In genomic region chr4:187046471-187046870, GRCh38 we compare ENCODE assay signal across 22 cellular contexts.
"Had no signal": no experiment of that assay in that cellular context is flagged by ENCODE, and none has a peak within 500 bp of the region (broad histone marks: within the 10 kb centered on the region; RNA-seq: fewer than 3 reads in every experiment).

No MANE protein-coding gene starts in this region.

- H2AFZ ChIP-seq: parathyroid adenoma had no signal

- H3K9me3 ChIP-seq: gastrocnemius medialis, mucosa of descending colon, neutrophil, right atrium auricular region, sigmoid colon, thoracic aorta, tibial nerve, upper lobe of left lung had no signal

- H3K27me3 ChIP-seq: gastrocnemius medialis, neutrophil, right atrium auricular region, sigmoid colon, spleen, tibial nerve, upper lobe of left lung had no signal

- DNase-seq: cortex of kidney; effector memory CD8-positive, alpha-beta T cell; gastrocnemius medialis; head of caudate nucleus; kidney; mesenchymal stem cell; mucosa of descending colon; naive B cell; sigmoid colon; spleen; stimulated activated naive B cell treated with anti-CD40 and anti-IgM and Interleukin-4, amounts not matched to agents 10 μg/mL and 1 μg/mL and 100 μg/mL, for 72 hours; upper lobe of left lung had no signal

- ATAC-seq: effector memory CD8-positive, alpha-beta T cell; gastrocnemius medialis; left lobe of liver; mucosa of descending colon; natural killer cell treated with Interleukin-12 subunit alpha and Interleukin-12 subunit beta and Interleukin-15 and Interleukin-18, amount 100 ng/mL, for 72 hours; stimulated activated naive B cell treated with anti-CD40 and anti-IgM and Interleukin-4, amounts not matched to agents 10 μg/mL and 1 μg/mL and 100 μg/mL, for 72 hours had no signal

- H3K27ac ChIP-seq: gastrocnemius medialis, neutrophil, parathyroid adenoma, right atrium auricular region, sigmoid colon, spleen, thoracic aorta, tibial nerve, upper lobe of left lung had no signal

- H3K9ac ChIP-seq: parathyroid adenoma had no signal

- H3K4me1 ChIP-seq: gastrocnemius medialis, parathyroid adenoma, right atrium auricular region, sigmoid colon, spleen, tibial nerve, upper lobe of left lung had no signal

- H3K79me2 ChIP-seq: parathyroid adenoma had no signal

- FAIRE-seq: endometrium, kidney, urothelium cell line had no signal

- H3K36me3 ChIP-seq: gastrocnemius medialis, neutrophil, right atrium auricular region, sigmoid colon, spleen, thoracic aorta, tibial nerve, upper lobe of left lung had no signal

- H3K4me3 ChIP-seq: gastrocnemius medialis, lung, mucosa of descending colon, right atrium auricular region, sigmoid colon, spleen, thoracic aorta, tibial nerve, upper lobe of left lung had no signal
